In genomic region chr6:163522033-163522432, GRCh38 we compare ENCODE assay signal across 18 cellular contexts.
DNase-seq lines count a peak whose midpoint lies in the region; ATAC-seq and TF ChIP-seq lines count a peak whose summit lies in the region.
"Had no signal": no experiment of that assay in that cellular context is flagged by ENCODE, and none has a peak within 500 bp of the region (broad histone marks: within the 10 kb centered on the region; RNA-seq: fewer than 3 reads in every experiment).

No MANE protein-coding gene starts in this region.

- H3K27ac ChIP-seq in left ventricle myocardium inferior (replicated peaks) (peak overlapping the region; percentile 46), right cardiac atrium (ENCODE audit: low read length) (no peak overlapping the region), gastrocnemius medialis (peak overlapping the region; percentile 75 to 85 (median 82))
- H3K27ac ChIP-seq: BLaER1, HL-60 had no signal

- ATAC-seq in right cardiac atrium (no peak), left lobe of liver (peak; percentile 69), gastrocnemius medialis (no peak), GM18870 (IDR thresholded peaks at IDR 0.05; ENCODE audit: unreplicated experiment) (no peak)
- ATAC-seq: HCT116 had no signal

- intact Hi-C loops in left ventricle myocardium inferior (cut with micrococcal nuclease) (no loop called here), right cardiac atrium (cut with DNase I) (no loop called here), gastrocnemius medialis (cut with DNase I; ENCODE audit: low total_unique reads) (no loop called here)

- no peak for TF ChIP-seq POLR2A in gastrocnemius medialis (IDR thresholded peaks at IDR 0.05)

- DNase-seq in left ventricle myocardium inferior (no peak), right cardiac atrium (no peak), left lobe of liver (ENCODE audit: low spot score) (no peak), gastrocnemius medialis (no peak), kidney tubule cell (ENCODE audit: low spot score) (no peak), NCI-H2171 treated with DMSO at 0.1 percent for 48 hours (lab: John Stamatoyannopoulos, UW) (no peak)
- DNase-seq: 8988T; CD4-positive, alpha-beta memory T cell; DMS153; DMS79; GDM1; GOT3; H7; HFFc6 had no signal

- H3K4me1 ChIP-seq in left ventricle myocardium inferior (peaks cover 100% of the 10 kb centered on the region), right cardiac atrium (ENCODE audit: control insufficient read depth, insufficient read depth, low read length) (peaks cover 2% of the 10 kb centered on the region), gastrocnemius medialis (peaks cover 83 to 89% of the 10 kb centered on the region in 2 donors)

- H3K9me3 ChIP-seq in left ventricle myocardium inferior (replicated peaks) (no peaks in the 10 kb centered on the region), right cardiac atrium (ENCODE audit: control insufficient read depth, low read length) (no peaks in the 10 kb centered on the region), gastrocnemius medialis (no peaks in the 10 kb centered on the region)
- H3K9me3 ChIP-seq: BLaER1 had no signal

- H3K36me3 ChIP-seq in left ventricle myocardium inferior (no peaks in the 10 kb centered on the region), gastrocnemius medialis (no peaks in the 10 kb centered on the region)

- H3K27me3 ChIP-seq in left ventricle myocardium inferior (ENCODE audit: low read depth) (no peaks in the 10 kb centered on the region), right cardiac atrium (ENCODE audit: control insufficient read depth, insufficient read depth) (no peaks in the 10 kb centered on the region), gastrocnemius medialis (no peaks in the 10 kb centered on the region)
- H3K27me3 ChIP-seq: BLaER1 had no signal

- no peak overlapping the region for H3K4me3 ChIP-seq in left ventricle myocardium inferior
- H3K4me3 ChIP-seq in right cardiac atrium (ENCODE audit: low read length), result no peak overlapping the region
- H3K4me3 ChIP-seq in gastrocnemius medialis, result peak overlapping the region in 1 of 4 donors; percentile 4
- H3K4me3 ChIP-seq: BLaER1 had no signal

- TF ChIP-seq CTCF in left ventricle myocardium inferior (IDR thresholded peaks at IDR 0.05; ENCODE audit: borderline replicate concordance), result no peak
- no peak for TF ChIP-seq CTCF in gastrocnemius medialis (IDR thresholded peaks at IDR 0.05 in 4 of 5, conservative IDR thresholded peaks at IDR 0.05 in 1 of 5)

- WGBS in right cardiac atrium, result 57% methylated on average over 1 of the region's 1 CpG

- in situ Hi-C loops in gastrocnemius medialis (cut with MboI; ENCODE audit: low sequenced_read_pairs in 4 of 4), result no loop called here
